In genomic region chr16:13919683-13920509, GRCh38 we compare ENCODE assay signal across 8 cellular contexts. TPM values are rescaled to one million over a fixed set of nuclear protein-coding genes. Genes with fewer than 3 reads are reported as not detected.
DNase-seq lines count a peak whose midpoint lies in the region; FAIRE-seq and TF ChIP-seq lines count a peak whose summit lies in the region.

ERCC4 (plus strand) TSS chr16:13920154; CDS start chr16:13920166, 12 bp downstream.

- peak within 1 kb of the TSS; percentile 69 for H3K27ac ChIP-seq in neuronal stem cell (replicated peaks; ENCODE audit: low read length)
- H3K27ac ChIP-seq in substantia nigra (ENCODE audit: low read depth, low read length, poor library complexity, severe bottlenecking): peak within 1 kb of the TSS; percentile 88

- peak; percentile 89 for FAIRE-seq in frontal cortex (lab: Jason Lieb, UNC)

- no peak within 1 kb of the TSS for H2BK12ac ChIP-seq in neuronal stem cell (ENCODE audit: low read length)

- H3K9ac ChIP-seq in neuronal stem cell (ENCODE audit: low read depth, low read length, poor library complexity): peak within 1 kb of the TSS; percentile 100

- H4K8ac ChIP-seq in neuronal stem cell (ENCODE audit: low read depth, low read length): peak within 1 kb of the TSS; percentile 93

- DNase-seq in HFF-Myc (ENCODE audit: extremely low read depth, low read depth): peak; percentile 96
- peak; percentile 100 for DNase-seq in MV-4-11 (lab: John Stamatoyannopoulos, UW)
- DNase-seq in SK-MEL-5 (ENCODE audit: low read depth, low spot score): peak; percentile 99
- DNase-seq in activated naive CD4-positive, alpha-beta T cell treated with Interleukin-2 at 50 U/mL for 16 hours: peak; percentile 99
- peak; percentile 80 to 94 for DNase-seq in frontal cortex (ENCODE audit: low spot score in 2 of 2)
- DNase-seq in neuronal stem cell (ENCODE audit: low spot score): peak; percentile 100
- peak; percentile 85 to 100 (median 98) for DNase-seq in substantia nigra (lab: John Stamatoyannopoulos, UW)

- H2AK5ac ChIP-seq in neuronal stem cell (ENCODE audit: low read depth, low read length): peak within 1 kb of the TSS; percentile 51

- peaks cover 5% of the 10 kb centered on the region for H3K79me1 ChIP-seq in neuronal stem cell (ENCODE audit: low read depth, low read length)

- WGBS in neuronal stem cell (ENCODE audit: extremely low coverage in 2 of 2, insufficient read length in 2 of 2, insufficient replicate concordance in 1 of 2), 2 donors: no CpG with 5 or more reads among the region's 64 CpGs

- peak within 1 kb of the TSS; percentile 75 for H3K4me2 ChIP-seq in neuronal stem cell (ENCODE audit: insufficient read depth, low read length, poor library complexity, severe bottlenecking)

- peak within 1 kb of the TSS; percentile 96 for H3K23ac ChIP-seq in neuronal stem cell (ENCODE audit: low read depth, low read length, poor library complexity)

- peak within 1 kb of the TSS; percentile 77 for H3K4ac ChIP-seq in neuronal stem cell (ENCODE audit: low read length)

- peak within 1 kb of the TSS; percentile 94 for H2AFZ ChIP-seq in neuronal stem cell (ENCODE audit: low read length)

- in situ Hi-C loops in SK-MEL-5 (cut with HindIII; ENCODE audit: low pct_unique_long_range_greater_than_20kb, low sequenced_read_pairs): no loop called here

- peaks cover 7 to 25% of the 10 kb centered on the region in 2 donors for H3K36me3 ChIP-seq in neuronal stem cell (replicated peaks in 1 of 2; ENCODE audit: control insufficient read depth in 2 of 2, insufficient read depth in 2 of 2, low read length in 2 of 2)

- no peaks in the 10 kb centered on the region for H3K27me3 ChIP-seq in neuronal stem cell (ENCODE audit: control insufficient read depth in 3 of 3, insufficient read depth in 3 of 3, low read depth in 1 of 3, low read length in 3 of 3)

- H4K91ac ChIP-seq in neuronal stem cell (ENCODE audit: low read depth, low read length, poor library complexity): peak within 1 kb of the TSS; percentile 95

- no peak within 1 kb of the TSS for H3K14ac ChIP-seq in neuronal stem cell (ENCODE audit: low read length)

- H2BK15ac ChIP-seq in neuronal stem cell (ENCODE audit: low read length): peak within 1 kb of the TSS; percentile 12

- peak within 1 kb of the TSS; percentile 95 for H3K18ac ChIP-seq in neuronal stem cell (ENCODE audit: low read length)

- peaks cover 3 to 7% of the 10 kb centered on the region in 2 donors for H3K4me1 ChIP-seq in neuronal stem cell (ENCODE audit: control insufficient read depth in 2 of 2, insufficient read depth in 1 of 2, low read depth in 1 of 2, low read length in 2 of 2)

- peak within 1 kb of the TSS; percentile 81 for H2BK120ac ChIP-seq in neuronal stem cell (ENCODE audit: low read depth, low read length)

- H2BK5ac ChIP-seq in neuronal stem cell (ENCODE audit: low read length): peak within 1 kb of the TSS; percentile 19

- no peaks in the 10 kb centered on the region for H3K9me3 ChIP-seq in neuronal stem cell (replicated peaks in 1 of 2; ENCODE audit: control insufficient read depth in 2 of 2, insufficient read depth in 1 of 2, low read depth in 1 of 2, low read length in 2 of 2)

- TF ChIP-seq CTCF in HFF-Myc (IDR thresholded peaks at IDR 0.05; ENCODE audit: low read depth, low read length, missing control alignments): peak; percentile 98

- H3K4me3 ChIP-seq in GM08714 (ENCODE audit: low read length) (peak within 1 kb of the TSS; percentile 66), HFF-Myc (replicated peaks; ENCODE audit: low read depth, low read length) (peak within 1 kb of the TSS; percentile 98), neuronal stem cell (ENCODE audit: low read length in 2 of 2) (peak within 1 kb of the TSS; percentile 74 to 97)

RNA-seq across cellular contexts. Expression of gene ERCC4, which starts in this region (rescaled TPM):
- total RNA-seq in SK-MEL-5 (2014; rRNA removed; shearing (Covaris generic)): 11.2 and 15.6 TPM in 2 replicates
- 5.1 and 8.8 TPM in 2 replicates for polyA plus RNA-seq in SK-MEL-5 (2015; cell fraction: cytosol; rRNA removed)
- 7.0 and 7.3 TPM in 2 replicates for polyA plus RNA-seq in SK-MEL-5 (2015; cell fraction: nucleus; rRNA removed)
- total RNA-seq in frontal cortex: 11.8 TPM
- polyA plus RNA-seq in neuronal stem cell (2013, experiment 1 of 2): 5.2 TPM
- polyA plus RNA-seq in neuronal stem cell (2013, experiment 2 of 2): 5.3 TPM

Comparison
In these comparisons a context has a peak if more than half of its experiments do, and no peak if none do; other contexts are left out.
1. Peak in every context shown above with its lines: DNase-seq, H3K4me3 ChIP-seq and H3K27ac ChIP-seq.